In the genomic region with DNA sequence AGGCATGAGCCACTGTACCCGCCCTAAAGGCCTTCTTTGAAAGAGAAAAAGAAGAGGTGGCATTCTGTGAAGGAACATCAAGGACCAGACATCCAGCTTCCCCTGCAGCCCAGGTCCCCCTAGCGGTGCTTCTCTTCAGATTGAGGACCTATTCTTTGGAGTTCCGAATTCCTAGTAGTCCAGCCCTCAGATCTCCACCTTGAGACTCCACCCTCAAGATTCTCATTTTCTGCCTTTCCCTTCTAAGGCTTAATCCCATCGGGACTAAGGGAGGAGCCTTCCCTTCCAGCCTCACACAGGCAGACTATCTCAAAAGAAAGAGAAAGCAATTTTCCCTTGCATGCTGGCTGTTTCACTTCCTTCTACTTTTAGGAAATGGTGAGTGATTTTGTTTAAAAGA, we compare ENCODE assay signal across 8 cellular contexts. TPM values are rescaled to one million over a fixed set of nuclear protein-coding genes. Genes with fewer than 3 reads are reported as not detected.
DNase-seq lines count a peak whose midpoint lies in the region; ATAC-seq and TF ChIP-seq lines count a peak whose summit lies in the region.

No MANE protein-coding gene starts in this region.

- H3K27me3 Mint-ChIP-seq in CD4-positive, alpha-beta T cell, result peaks cover 42% of the 10 kb centered on the region
- peaks cover 44% of the 10 kb centered on the region for H3K27me3 Mint-ChIP-seq in HFFc6 (ENCODE audit: insufficient read depth)
- peaks cover 62% of the 10 kb centered on the region for H3K27me3 Mint-ChIP-seq in dendritic cell treated with granulocyte-macrophage colony-stimulating factor and Interleukin-4, amounts not matched to agents 40 ng/mL and 50 ng/mL, for 4 days

- no peak overlapping the region for H3K27ac ChIP-seq in CD4-positive, alpha-beta T cell (ENCODE audit: low read depth, low read length)
- H3K27ac ChIP-seq in mesendoderm (ENCODE audit: low read depth, low read length), result no peak overlapping the region
- H3K27ac ChIP-seq in effector memory CD4-positive, alpha-beta T cell (ENCODE audit: insufficient read depth, low read length, poor library complexity, severe bottlenecking), result no peak overlapping the region

- H4K5ac ChIP-seq in mesendoderm (ENCODE audit: low read length), result no peak overlapping the region

- H2AK5ac ChIP-seq in mesendoderm (ENCODE audit: low read length), result no peak overlapping the region

- no peaks in the 10 kb centered on the region for H3K79me1 ChIP-seq in mesendoderm (ENCODE audit: low read length)

- H3K4me1 ChIP-seq in mesendoderm (ENCODE audit: control insufficient read depth, low read depth, low read length), result no peaks in the 10 kb centered on the region
- H3K4me1 ChIP-seq in effector memory CD4-positive, alpha-beta T cell (ENCODE audit: control insufficient read depth, insufficient read depth, low read length, poor library complexity, severe bottlenecking), result no peaks in the 10 kb centered on the region

- no peak overlapping the region for H3K9ac ChIP-seq in mesendoderm (ENCODE audit: low read length)

- no peaks in the 10 kb centered on the region for H3K4me1 Mint-ChIP-seq in CD4-positive, alpha-beta T cell (ENCODE audit: low read depth)
- H3K4me1 Mint-ChIP-seq in HFFc6 (ENCODE audit: low read depth), result peaks cover 6% of the 10 kb centered on the region
- peaks cover 20% of the 10 kb centered on the region for H3K4me1 Mint-ChIP-seq in dendritic cell treated with granulocyte-macrophage colony-stimulating factor and Interleukin-4, amounts not matched to agents 40 ng/mL and 50 ng/mL, for 4 days (ENCODE audit: low read depth)

- no peak overlapping the region for H3K4me3 Mint-ChIP-seq in CD4-positive, alpha-beta T cell
- peak overlapping the region; percentile 5; the same call in 1 of the 2 replicates for H3K4me3 Mint-ChIP-seq in HFFc6
- H3K4me3 Mint-ChIP-seq in dendritic cell treated with granulocyte-macrophage colony-stimulating factor and Interleukin-4, amounts not matched to agents 40 ng/mL and 50 ng/mL, for 4 days, result peak overlapping the region; percentile 40

- no peak overlapping the region for H3K56ac ChIP-seq in mesendoderm (ENCODE audit: low read length)

- peak in 5 of 10 experiments; percentile 4 to 47 (median 17) for DNase-seq in CD4-positive, alpha-beta T cell
- DNase-seq in HFFc6 (peak; percentile 39), T follicular helper cell (ENCODE audit: low read depth) (peak; percentile 6), mesendoderm (peak; percentile 91), NCI-H774 (lab: John Stamatoyannopoulos, UW) (no peak)
- no peak for DNase-seq in effector memory CD4-positive, alpha-beta T cell

- no peaks in the 10 kb centered on the region for H3K9me3 Mint-ChIP-seq in CD4-positive, alpha-beta T cell
- H3K9me3 Mint-ChIP-seq in HFFc6, result no peaks in the 10 kb centered on the region
- H3K9me3 Mint-ChIP-seq in dendritic cell treated with granulocyte-macrophage colony-stimulating factor and Interleukin-4, amounts not matched to agents 40 ng/mL and 50 ng/mL, for 4 days, result no peaks in the 10 kb centered on the region

- WGBS in mesendoderm (ENCODE audit: extremely low coverage, insufficient coverage, low lambda C conversion rate), result no CpG with 5 or more reads among the region's 4 CpGs

- no peak overlapping the region for H2BK15ac ChIP-seq in mesendoderm (replicated peaks; ENCODE audit: low read depth)

- no peak for ATAC-seq in CD4-positive, alpha-beta T cell (ENCODE audit: poor library complexity)
- ATAC-seq in HG03196 (IDR thresholded peaks at IDR 0.05; ENCODE audit: unreplicated experiment), result no peak

- CTCF ChIA-PET in CD4-positive, alpha-beta T cell (lab: Charles Lee), result interaction anchor here (0.9 kb wide), 1 partner anchor 37 kb away, joined by 5 read pairs; no protein-coding TSS in a partner anchor

- no peaks in the 10 kb centered on the region for H3K9me3 ChIP-seq in CD4-positive, alpha-beta T cell (ENCODE audit: control insufficient read depth, low read length)
- no peaks in the 10 kb centered on the region for H3K9me3 ChIP-seq in effector memory CD4-positive, alpha-beta T cell (ENCODE audit: control insufficient read depth, low read length)

- intact Hi-C loops in CD4-positive, alpha-beta T cell (cut with DNase I, micrococcal nuclease), result no loop called here
- intact Hi-C loops in dendritic cell treated with granulocyte-macrophage colony-stimulating factor and Interleukin-4, amounts not matched to agents 40 ng/mL and 50 ng/mL, for 4 days (cut with micrococcal nuclease), result no loop called here

- no peak overlapping the region for H4K8ac ChIP-seq in mesendoderm (ENCODE audit: low read depth, low read length)

- H3K79me2 ChIP-seq in mesendoderm (ENCODE audit: control insufficient read depth, insufficient read depth, low read length), result no peaks in the 10 kb centered on the region

- H3K23ac ChIP-seq in mesendoderm (ENCODE audit: low read length), result no peak overlapping the region

- no peak overlapping the region for H3K18ac ChIP-seq in mesendoderm (ENCODE audit: low read length)

- H3K27me3 ChIP-seq in CD4-positive, alpha-beta T cell (ENCODE audit: control insufficient read depth, insufficient read depth, low read length), result no peaks in the 10 kb centered on the region
- H3K27me3 ChIP-seq in mesendoderm (ENCODE audit: insufficient read depth, low read length, poor library complexity), result no peaks in the 10 kb centered on the region
- peaks cover under 1% of the 10 kb centered on the region for H3K27me3 ChIP-seq in effector memory CD4-positive, alpha-beta T cell (replicated peaks; ENCODE audit: control insufficient read depth, insufficient read depth, low read length, poor library complexity, severe bottlenecking)

- H2BK120ac ChIP-seq in mesendoderm (ENCODE audit: low read depth, low read length), result no peak overlapping the region

- peak; percentile 57 for TF ChIP-seq CTCF in CD4-positive, alpha-beta T cell (IDR thresholded peaks at IDR 0.05)
- peak; percentile 79 for TF ChIP-seq CTCF in HFFc6 (IDR thresholded peaks at IDR 0.05)

- H2BK5ac ChIP-seq in mesendoderm (ENCODE audit: low read length), result no peak overlapping the region

- no peaks in the 10 kb centered on the region for H3K36me3 Mint-ChIP-seq in CD4-positive, alpha-beta T cell (ENCODE audit: low read depth)
- H3K36me3 Mint-ChIP-seq in HFFc6 (ENCODE audit: low read depth), result no peaks in the 10 kb centered on the region
- H3K36me3 Mint-ChIP-seq in dendritic cell treated with granulocyte-macrophage colony-stimulating factor and Interleukin-4, amounts not matched to agents 40 ng/mL and 50 ng/mL, for 4 days (ENCODE audit: low read depth), result no peaks in the 10 kb centered on the region

- H3K36me3 ChIP-seq in mesendoderm (ENCODE audit: control insufficient read depth, insufficient read depth, low read length), result no peaks in the 10 kb centered on the region
- no peaks in the 10 kb centered on the region for H3K36me3 ChIP-seq in effector memory CD4-positive, alpha-beta T cell (ENCODE audit: control insufficient read depth, insufficient read depth, low read length)

- H3K4me3 ChIP-seq in mesendoderm (ENCODE audit: low read length), result no peak overlapping the region
- H3K4me3 ChIP-seq in effector memory CD4-positive, alpha-beta T cell (ENCODE audit: insufficient read depth, low read depth, low read length, poor library complexity, severe bottlenecking), result no peak overlapping the region

- no peak overlapping the region for H3K4me2 ChIP-seq in mesendoderm (ENCODE audit: low read length)

- no peak overlapping the region for H3K27ac Mint-ChIP-seq in CD4-positive, alpha-beta T cell
- no peak overlapping the region for H3K27ac Mint-ChIP-seq in HFFc6
- no peak overlapping the region for H3K27ac Mint-ChIP-seq in dendritic cell treated with granulocyte-macrophage colony-stimulating factor and Interleukin-4, amounts not matched to agents 40 ng/mL and 50 ng/mL, for 4 days

- no peak overlapping the region for H3K4ac ChIP-seq in mesendoderm (ENCODE audit: low read depth, low read length)

- POLR2A ChIA-PET in CD4-positive, alpha-beta T cell (lab: Charles Lee), result interaction anchor here (1.0 kb wide), 1 partner anchor 100 kb away, joined by 3 read pairs; no protein-coding TSS in a partner anchor

RNA-seq across cellular contexts. Expression of a gene that starts 32.5 kb away (rescaled TPM):
- total RNA-seq in CD4-positive, alpha-beta T cell, result not detected
- total RNA-seq in HFFc6 (2021; fragmentation: NEBNext Ultra II Directional; extraction: Animal tissue kit (Norgen Biotek cat#: 25700)), result not detected
- polyA plus RNA-seq in mesendoderm (2013, experiment 1 of 2), result not detected
- polyA plus RNA-seq in mesendoderm (2013, experiment 2 of 2), result not detected

RNA-seq across cellular contexts. Expression of a gene that starts 59.3 kb away (rescaled TPM):
- not detected for total RNA-seq in CD4-positive, alpha-beta T cell
- not detected for total RNA-seq in HFFc6 (2021; fragmentation: NEBNext Ultra II Directional; extraction: Animal tissue kit (Norgen Biotek cat#: 25700))
- polyA plus RNA-seq in mesendoderm (2013, experiment 1 of 2), result not detected
- polyA plus RNA-seq in mesendoderm (2013, experiment 2 of 2), result not detected

Comparison
In these comparisons a context has a peak if more than half of its experiments do, and no peak if none do; other contexts are left out.
1. DNase-seq: peak in HFFc6 (single experiment), T follicular helper cell (single experiment) and mesendoderm (single experiment); none in NCI-H774 (single experiment) and effector memory CD4-positive, alpha-beta T cell (0 of 3).